ENCODE assay signal across 9 cellular contexts in the genomic region with DNA sequence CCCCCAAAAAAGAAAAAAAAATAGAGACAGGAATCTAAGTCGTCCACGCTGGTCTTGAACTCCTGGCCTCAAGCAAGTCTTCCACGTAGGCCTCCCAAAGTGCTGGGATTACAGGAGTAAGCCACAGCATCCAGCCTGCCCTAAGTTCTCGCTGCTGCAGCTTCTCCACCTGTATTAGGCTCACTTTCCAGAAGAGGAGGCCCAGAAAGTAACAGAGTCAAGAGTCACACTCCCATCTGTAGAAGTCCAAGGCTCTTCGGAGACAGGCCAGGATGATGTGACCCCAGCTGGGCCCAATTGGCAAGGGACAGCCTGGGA. TPM values are rescaled to one million over a fixed set of nuclear protein-coding genes. Genes with fewer than 3 reads are reported as not detected.
DNase-seq lines count a peak whose midpoint lies in the region; ATAC-seq and TF ChIP-seq lines count a peak whose summit lies in the region.
"Had no signal": no experiment of that assay in that cellular context is flagged by ENCODE, and none has a peak within 500 bp of the region (broad histone marks: within the 10 kb centered on the region; RNA-seq: fewer than 3 reads in every experiment).

No MANE protein-coding gene starts in this region.

- ATAC-seq in naive thymus-derived CD4-positive, alpha-beta T cell: no peak
- no peak for ATAC-seq in HG03521 (IDR thresholded peaks at IDR 0.05; ENCODE audit: unreplicated experiment)

- H3K36me3 ChIP-seq in MG63 (peaks cover 23% of the 10 kb centered on the region), colonic mucosa (no peaks in the 10 kb centered on the region)
- peaks cover 0 to 60% (median 11%) of the 10 kb centered on the region in 3 experiments for H3K36me3 ChIP-seq in naive thymus-derived CD4-positive, alpha-beta T cell (ENCODE audit: control insufficient read depth in 2 of 3, insufficient read depth in 3 of 3, low read length in 3 of 3)

- H3K4me3 ChIP-seq in AG09309 (ENCODE audit: control insufficient read depth, low read depth, low read length) (peak overlapping the region; percentile 75), MG63 (peak overlapping the region; percentile 85), colonic mucosa (peak overlapping the region; percentile 83)
- H3K4me3 ChIP-seq in naive thymus-derived CD4-positive, alpha-beta T cell (ENCODE audit: low read length): peak overlapping the region; percentile 93

- intact Hi-C loops in colonic mucosa (cut with DNase I): no loop called here
- intact Hi-C loops in naive thymus-derived CD4-positive, alpha-beta T cell (cut with micrococcal nuclease): no loop called here

- no peak for DNase-seq in AG09309 (ENCODE audit: low read depth)
- DNase-seq in MG63: no peak
- no peak for DNase-seq in colonic mucosa
- peak in 1 of 9 donors; percentile 9 for DNase-seq in naive thymus-derived CD4-positive, alpha-beta T cell
- DNase-seq in SKM-1 treated with dmso at 0.1 percent for 144 hours (lab: John Stamatoyannopoulos, UW; ENCODE audit: unreplicated experiment): no peak
- no peak for DNase-seq in occipital lobe (lab: John Stamatoyannopoulos, UW)
- DNase-seq in CD1c-positive myeloid dendritic cell (ENCODE audit: extremely low spot score): no peak
- DNase-seq: MV-4-11 had no signal

- TF ChIP-seq CTCF in AG09309 (IDR thresholded peaks at IDR 0.05; ENCODE audit: control insufficient read depth, insufficient read depth, low read depth, low read length, missing control alignments): no peak
- TF ChIP-seq CTCF in colonic mucosa (IDR thresholded peaks at IDR 0.05): no peak

- H3K4me1 Mint-ChIP-seq in naive thymus-derived CD4-positive, alpha-beta T cell: peaks cover 45 to 60% (median 50%) of the 10 kb centered on the region in 7 donors

- CTCF ChIA-PET in naive thymus-derived CD4-positive, alpha-beta T cell (lab: Charles Lee): interaction anchor here (0.5 to 16.4 kb wide), 7 partner anchors 23 to 126 kb away, joined by 3 to 262 read pairs (median 6); no protein-coding TSS in a partner anchor

- peaks cover 33% of the 10 kb centered on the region for H3K4me1 ChIP-seq in colonic mucosa
- H3K4me1 ChIP-seq in naive thymus-derived CD4-positive, alpha-beta T cell (ENCODE audit: control insufficient read depth in 2 of 2, insufficient read depth in 2 of 2, low read length in 2 of 2): peaks cover 34 to 44% of the 10 kb centered on the region in 2 donors

- no peaks in the 10 kb centered on the region for H3K9me3 ChIP-seq in MG63
- H3K9me3 ChIP-seq in colonic mucosa: no peaks in the 10 kb centered on the region
- H3K9me3 ChIP-seq in naive thymus-derived CD4-positive, alpha-beta T cell (ENCODE audit: control insufficient read depth in 2 of 3, low read length in 3 of 3): no peaks in the 10 kb centered on the region

- H3K27me3 ChIP-seq in MG63 (no peaks in the 10 kb centered on the region), colonic mucosa (no peaks in the 10 kb centered on the region)
- no peaks in the 10 kb centered on the region for H3K27me3 ChIP-seq in naive thymus-derived CD4-positive, alpha-beta T cell (ENCODE audit: control insufficient read depth in 2 of 2, insufficient read depth in 2 of 2, low read length in 2 of 2)

- POLR2A ChIA-PET in naive thymus-derived CD4-positive, alpha-beta T cell (lab: Charles Lee): interaction anchor here (0.6 to 61.3 kb wide), 5 partner anchors 5 to 212 kb away, joined by 3 to 1719 read pairs (median 1511); partner anchors contain the start of genes DPM2 and EEIG1

- peak overlapping the region; percentile 86 to 98 (median 94) for H3K27ac Mint-ChIP-seq in naive thymus-derived CD4-positive, alpha-beta T cell

- H3K27me3 Mint-ChIP-seq in naive thymus-derived CD4-positive, alpha-beta T cell: no peaks in the 10 kb centered on the region

- H3K4me3 Mint-ChIP-seq in naive thymus-derived CD4-positive, alpha-beta T cell: peak overlapping the region; percentile 92 to 99 (median 97)

- peaks cover 9 to 47% (median 41%) of the 10 kb centered on the region in 5 donors for H3K36me3 Mint-ChIP-seq in naive thymus-derived CD4-positive, alpha-beta T cell

- H3K9me3 Mint-ChIP-seq in naive thymus-derived CD4-positive, alpha-beta T cell: no peaks in the 10 kb centered on the region

- H3K9ac ChIP-seq in colonic mucosa (ENCODE audit: low read depth in 2 of 2, low read length in 2 of 2): peak overlapping the region; percentile 97 to 98

- H3K27ac ChIP-seq in colonic mucosa: peak overlapping the region; percentile 96
- H3K27ac ChIP-seq in naive thymus-derived CD4-positive, alpha-beta T cell (ENCODE audit: low read depth, low read length): peak overlapping the region; percentile 84

RNA-seq across cellular contexts. Expression of gene EEIG1, which starts 1.8 kb away (rescaled TPM):
- total RNA-seq in MG63 (2014; rRNA removed; shearing (Covaris generic); ENCODE audit: low replicate concordance): 10.3 and 11.8 TPM in 2 replicates
- total RNA-seq in colonic mucosa: 10 to 100 TPM; 72.2 to 95.9 TPM
- total RNA-seq in naive thymus-derived CD4-positive, alpha-beta T cell: 100 to 1,000 TPM; 252 to 664 (median 347) TPM
- polyA plus RNA-seq in naive thymus-derived CD4-positive, alpha-beta T cell: 100 to 1,000 TPM; 124 to 297 TPM
- total RNA-seq in occipital lobe: 2.7 TPM

RNA-seq across cellular contexts. Expression of gene DPM2, which starts 41.3 kb away (rescaled TPM):
- total RNA-seq in MG63 (2014; rRNA removed; shearing (Covaris generic); ENCODE audit: low replicate concordance): 23.3 and 38.9 TPM in 2 replicates
- total RNA-seq in colonic mucosa (10 to 100 TPM; 25.7 to 38.9 TPM), occipital lobe (11.4 TPM)
- 10 to 100 TPM; 29.1 to 84.4 (median 56.8) TPM for total RNA-seq in naive thymus-derived CD4-positive, alpha-beta T cell
- 10 to 100 TPM; 29.3 to 39.5 TPM for polyA plus RNA-seq in naive thymus-derived CD4-positive, alpha-beta T cell

RNA-seq across cellular contexts. Expression of gene PIP5KL1, which starts 48.4 kb away (rescaled TPM):
- 0.13 TPM in 1 of 2 replicates, not detected in the other for total RNA-seq in MG63 (2014; rRNA removed; shearing (Covaris generic); ENCODE audit: low replicate concordance)
- total RNA-seq in colonic mucosa: under 1 TPM; 0.85 to 0.89 TPM
- 1 to 10 TPM; 1.4 to 2.9 (median 2.1) TPM for total RNA-seq in naive thymus-derived CD4-positive, alpha-beta T cell
- polyA plus RNA-seq in naive thymus-derived CD4-positive, alpha-beta T cell: under 1 TPM in 1 of 2 donors, not detected in 1; 0.17 TPM
- total RNA-seq in occipital lobe: 1.4 TPM
